Comparison of ENCODE assay signal across 8 cellular contexts in genomic region chr7:5594616-5595544, GRCh38. TPM values are rescaled to one million over a fixed set of nuclear protein-coding genes. Genes with fewer than 3 reads are reported as not detected.
DNase-seq lines count a peak whose midpoint lies in the region; ATAC-seq and TF ChIP-seq lines count a peak whose summit lies in the region.

No MANE protein-coding gene starts in this region.

- no peak for TF ChIP-seq POLR2A in vagina (IDR thresholded peaks at IDR 0.05)

- TF ChIP-seq CTCF in vagina (IDR thresholded peaks at IDR 0.05), result no peak

- peak overlapping the region; percentile 83 for H3K27ac ChIP-seq in vagina

- intact Hi-C loops in vagina (cut with DNase I), result no loop called here

- peak; percentile 34 for DNase-seq in stimulated activated CD4-positive, alpha-beta T cell treated with anti-CD3 and anti-CD28 coated beads, Interleukin-15, amount 100 ng/mL, for 24 hours
- DNase-seq in stimulated activated CD4-positive, alpha-beta T cell treated with anti-CD3 and anti-CD28 coated beads, Interleukin-4, amount 100 ng/mL, for 24 hours, result no peak
- DNase-seq in OCI-M1 (lab: John Stamatoyannopoulos, UW) (peak; percentile 58), dedifferentiated amniotic fluid mesenchymal stem cell (ENCODE audit: extremely low spot score) (peak; percentile 29), vagina (ENCODE audit: extremely low spot score in 2 of 2) (no peak), medulla oblongata (ENCODE audit: extremely low spot score) (no peak)

- H3K36me3 ChIP-seq in vagina, result no peaks in the 10 kb centered on the region

- ATAC-seq in HG02571 (IDR thresholded peaks at IDR 0.05; ENCODE audit: unreplicated experiment), result no peak

- H3K9me3 ChIP-seq in mononuclear cell (ENCODE audit: low read depth, low read length) (no peaks in the 10 kb centered on the region), vagina (no peaks in the 10 kb centered on the region)

- H3K4me1 ChIP-seq in mononuclear cell (ENCODE audit: insufficient read depth, low read length), result peaks cover 48% of the 10 kb centered on the region
- H3K4me1 ChIP-seq in vagina, result peaks cover 77% of the 10 kb centered on the region

- H3K4me3 ChIP-seq in mononuclear cell (ENCODE audit: low read length), result peak overlapping the region; percentile 23
- peak overlapping the region; percentile 53 to 61 for H3K4me3 ChIP-seq in vagina

- H3K27me3 ChIP-seq in mononuclear cell (ENCODE audit: insufficient read depth, low read length), result peaks cover 32% of the 10 kb centered on the region
- no peaks in the 10 kb centered on the region for H3K27me3 ChIP-seq in vagina

RNA-seq across cellular contexts. Expression of gene FSCN1, which starts 2.3 kb away (rescaled TPM):
- total RNA-seq in mononuclear cell (7.9 TPM), vagina (134 TPM)

Comparison
In these comparisons a context has a peak if more than half of its experiments do, and no peak if none do; other contexts are left out.
1. DNase-seq: peak in stimulated activated CD4-positive, alpha-beta T cell treated with anti-CD3 and anti-CD28 coated beads, Interleukin-15, amount 100 ng/mL, for 24 hours (single experiment), OCI-M1 (single experiment) and dedifferentiated amniotic fluid mesenchymal stem cell (single experiment); none in stimulated activated CD4-positive, alpha-beta T cell treated with anti-CD3 and anti-CD28 coated beads, Interleukin-4, amount 100 ng/mL, for 24 hours (single experiment), vagina (0 of 2) and medulla oblongata (single experiment).
2. RNA of gene FSCN1, which starts 2.3 kb away (total RNA-seq): 134 TPM in vagina (single experiment); 7.9 TPM in mononuclear cell (single experiment); every median in the first group is over 10 times any median in the second.